Comparison of ENCODE assay signal across 16 cellular contexts in genomic region chr7:44955733-44956132, GRCh38.
"Had no signal": no experiment of that assay in that cellular context is flagged by ENCODE, and none has a peak within 500 bp of the region (broad histone marks: within the 10 kb centered on the region; RNA-seq: fewer than 3 reads in every experiment).

No MANE protein-coding gene starts in this region.

- H3K27me3 ChIP-seq: upper lobe of left lung had no signal

- H3K4me1 ChIP-seq: esophagus muscularis mucosa, upper lobe of left lung had no signal

- H3K9me3 Mint-ChIP-seq: activated naive CD8-positive, alpha-beta T cell treated with anti-CD3 and anti-CD28 coated beads, Interleukin-2, amount 10 ng/mL, durations not matched to agents 7 days and 5 days; nephron had no signal

- H3K27ac ChIP-seq: esophagus muscularis mucosa, heart left ventricle, upper lobe of left lung had no signal

- ATAC-seq: activated CD4-positive, alpha-beta T cell treated with anti-CD3 and anti-CD28 coated beads for 36 hours; left lobe of liver had no signal

- H3K36me3 ChIP-seq: esophagus muscularis mucosa, heart left ventricle, upper lobe of left lung had no signal

- H3K9me3 ChIP-seq: esophagus muscularis mucosa, heart left ventricle, upper lobe of left lung had no signal

- H3K4me3 ChIP-seq: esophagus muscularis mucosa, heart left ventricle, upper lobe of left lung had no signal

- H3K4me3 Mint-ChIP-seq: activated CD4-positive, alpha-beta T cell treated with anti-CD3 and anti-CD28 coated beads for 36 hours; activated naive CD8-positive, alpha-beta T cell treated with anti-CD3 and anti-CD28 coated beads, Interleukin-2, amount 10 ng/mL, durations not matched to agents 7 days and 5 days; nephron had no signal

- H3K27ac Mint-ChIP-seq: activated CD4-positive, alpha-beta T cell treated with anti-CD3 and anti-CD28 coated beads for 36 hours; nephron had no signal

- DNase-seq: activated gamma-delta T cell; activated naive CD8-positive, alpha-beta T cell treated with anti-CD3 and anti-CD28 coated beads, Interleukin-2, amount 10 ng/mL, durations not matched to agents 7 days and 5 days; activated T-cell treated with anti-CD3 and anti-CD28 coated beads for 4 hours; anterior cingulate cortex; cerebellar nuclear complex; foreskin melanocyte; heart left ventricle; islet precursor cell; mammary epithelial cell; SHP77 treated with DMSO at 0.1 percent for 48 hours; stimulated activated CD4-positive, alpha-beta T cell treated with anti-CD3 and anti-CD28 coated beads, Interleukin-4, amount 100 ng/mL, for 24 hours; upper lobe of left lung had no signal
